Comparison of ENCODE assay signal across 11 cellular contexts in genomic region chr16:76574651-76575050, GRCh38.
"Had no signal": no experiment of that assay in that cellular context is flagged by ENCODE, and none has a peak within 500 bp of the region (broad histone marks: within the 10 kb centered on the region; RNA-seq: fewer than 3 reads in every experiment).

No MANE protein-coding gene starts in this region.

- ATAC-seq: activated CD8-positive, alpha-beta T cell treated with anti-CD3 and anti-CD28 coated beads, Interleukin-2, amount 10 ng/mL, durations not matched to agents 7 days and 5 days; esophagus mucosa; natural killer cell treated with Interleukin-12 subunit alpha and Interleukin-12 subunit beta and Interleukin-15 and Interleukin-18, amount 100 ng/mL, for 72 hours; right cardiac atrium; stimulated activated effector memory CD8-positive, alpha-beta T cell treated with anti-CD3 and anti-CD28 coated beads, Interleukin-12 subunit alpha, Interleukin-12 subunit beta, amount 100 ng/mL, for 72 hours had no signal

- DNase-seq: activated CD4-positive, alpha-beta T cell treated with anti-CD3 and anti-CD28 coated beads for 4 hours; activated CD8-positive, alpha-beta memory T cell treated with anti-CD3 and anti-CD28 coated beads, Interleukin-2, amount 50 U/mL, for 48 hours; activated CD8-positive, alpha-beta T cell treated with anti-CD3 and anti-CD28 coated beads, Interleukin-2, amount 10 ng/mL, durations not matched to agents 7 days and 5 days; activated naive CD8-positive, alpha-beta T cell treated with anti-CD3 and anti-CD28 coated beads, Interleukin-2, amount 10 ng/mL, durations not matched to agents 7 days and 5 days; hypothalamus; mammary epithelial cell; nucleus accumbens; right cardiac atrium had no signal
